16 cellular contexts compared by ENCODE assay signal in the genomic region with DNA sequence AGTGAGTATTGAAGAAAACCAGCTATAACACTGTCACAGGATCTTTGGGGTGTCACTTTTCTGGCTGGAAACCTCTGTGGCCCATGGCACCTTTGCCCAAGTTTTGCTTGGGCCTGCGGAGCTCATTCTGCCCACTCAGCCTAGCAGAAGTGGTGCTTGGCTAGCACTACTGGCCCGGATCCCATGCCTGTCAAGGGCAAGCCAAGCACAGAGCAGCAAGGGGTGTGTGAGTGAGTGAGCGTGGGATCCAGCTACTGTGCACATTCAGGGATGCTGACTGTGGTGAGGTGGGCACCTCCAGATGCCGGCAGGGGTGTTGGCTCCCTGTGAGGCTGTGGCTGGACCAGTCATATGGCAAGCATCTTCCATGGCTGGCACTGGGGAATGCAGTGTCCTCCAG. TPM values are rescaled to one million over a fixed set of nuclear protein-coding genes. Genes with fewer than 3 reads are reported as not detected.
"Had no signal": no experiment of that assay in that cellular context is flagged by ENCODE, and none has a peak within 500 bp of the region (broad histone marks: within the 10 kb centered on the region; RNA-seq: fewer than 3 reads in every experiment).

No MANE protein-coding gene starts in this region.

- H3K36me3 Mint-ChIP-seq: brain, WTC11 had no signal

- H3K9me3 Mint-ChIP-seq: activated naive CD4-positive, alpha-beta T cell treated with anti-CD3 and anti-CD28 coated beads, Interleukin-2, amount 50 U/mL, for 24 hours; effector memory CD8-positive, alpha-beta T cell; neural crest cell; WTC11 had no signal

- H3K4me3 Mint-ChIP-seq: activated naive CD4-positive, alpha-beta T cell treated with anti-CD3 and anti-CD28 coated beads, Interleukin-2, amount 50 U/mL, for 24 hours; brain; effector memory CD8-positive, alpha-beta T cell; naive thymus-derived CD4-positive, alpha-beta T cell; neural crest cell; WTC11 had no signal

- H3K27ac Mint-ChIP-seq: activated naive CD4-positive, alpha-beta T cell treated with anti-CD3 and anti-CD28 coated beads, Interleukin-2, amount 50 U/mL, for 24 hours; brain; effector memory CD8-positive, alpha-beta T cell; naive thymus-derived CD4-positive, alpha-beta T cell; WTC11 had no signal

- ATAC-seq: effector memory CD8-positive, alpha-beta T cell; naive thymus-derived CD4-positive, alpha-beta T cell; WTC11 had no signal

- H3K27me3 ChIP-seq: colonic mucosa, dorsolateral prefrontal cortex, esophagus muscularis mucosa had no signal

- H3K4me1 Mint-ChIP-seq: activated naive CD4-positive, alpha-beta T cell treated with anti-CD3 and anti-CD28 coated beads, Interleukin-2, amount 50 U/mL, for 24 hours; naive thymus-derived CD4-positive, alpha-beta T cell had no signal

- DNase-seq: activated gamma-delta T cell treated with Interleukin-2 at 50 U/mL for 16 hours; activated T-cell treated with anti-CD3 and anti-CD28 coated beads, Interleukin-2, amount 50 U/mL, for 1 hour; colonic mucosa; effector memory CD8-positive, alpha-beta T cell; naive thymus-derived CD4-positive, alpha-beta T cell; stimulated activated CD4-positive, alpha-beta T cell treated with anti-CD3 and anti-CD28 coated beads, Interleukin-2, amount 100 ng/mL, for 48 hours; stimulated activated naive CD4-positive, alpha-beta T cell; T1000 had no signal

- H3K27me3 Mint-ChIP-seq: activated naive CD4-positive, alpha-beta T cell treated with anti-CD3 and anti-CD28 coated beads, Interleukin-2, amount 50 U/mL, for 24 hours; brain; effector memory CD8-positive, alpha-beta T cell; naive thymus-derived CD4-positive, alpha-beta T cell had no signal

- H3K4me1 ChIP-seq: colonic mucosa had no signal

- H3K27ac ChIP-seq: colonic mucosa, dorsolateral prefrontal cortex, esophagus muscularis mucosa, thoracic aorta had no signal

- H3K36me3 ChIP-seq: colonic mucosa, esophagus muscularis mucosa, thoracic aorta had no signal

- H3K9me3 ChIP-seq: colonic mucosa, esophagus muscularis mucosa, thoracic aorta had no signal

- H3K4me3 ChIP-seq: colonic mucosa, dorsolateral prefrontal cortex, esophagus muscularis mucosa, thoracic aorta had no signal

RNA-seq across cellular contexts. Expression of a gene that starts 55.4 kb away (rescaled TPM):
- total RNA-seq: lung microvascular endothelial cell had no signal
